Comparison of ENCODE assay signal across 23 cellular contexts in the genomic region with DNA sequence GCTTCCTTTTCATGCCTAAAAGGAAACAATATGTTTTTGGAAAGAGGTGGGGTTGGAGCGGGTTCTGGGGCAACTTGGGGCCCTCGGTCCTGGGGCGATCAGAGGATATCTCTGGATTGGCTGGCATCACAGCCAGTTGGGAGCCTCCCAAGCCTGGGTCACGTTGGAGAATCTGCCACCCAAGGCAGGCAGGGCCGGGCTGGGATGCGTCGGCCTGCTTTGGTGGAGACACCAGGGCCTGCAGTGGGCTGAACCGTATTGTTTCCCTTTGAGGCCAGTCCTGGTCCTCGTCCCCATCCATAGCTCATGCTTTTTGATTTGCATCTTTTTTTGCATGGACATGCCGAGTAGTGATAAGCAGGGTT.
"Had no signal": no experiment of that assay in that cellular context is flagged by ENCODE, and none has a peak within 500 bp of the region (broad histone marks: within the 10 kb centered on the region; RNA-seq: fewer than 3 reads in every experiment).

No MANE protein-coding gene starts in this region.

- H3K27ac ChIP-seq: breast epithelium, neutrophil, ovary, prostate gland, testis, VCaP had no signal

- H3K4me3 Mint-ChIP-seq: activated CD4-positive, alpha-beta memory T cell treated with anti-CD3 and anti-CD28 coated beads for 36 hours; activated naive CD4-positive, alpha-beta T cell treated with anti-CD3 and anti-CD28 coated beads, Interleukin-2, amount 50 U/mL, for 24 hours; activated naive CD8-positive, alpha-beta T cell treated with anti-CD3 and anti-CD28 coated beads, Interleukin-2, amount 50 U/mL, for 24 hours; activated T-cell treated with anti-CD3 and anti-CD28 coated beads, Interleukin-2, amount 50 U/mL, for 24 hours; activated T-helper 17 cell treated with anti-CD3 and anti-CD28 coated beads, Interleukin-2, amount 50 U/mL, for 72 hours; naive thymus-derived CD8-positive, alpha-beta T cell; T-helper 1 cell treated with Interleukin-12 subunit alpha and Interleukin-12 subunit beta and Interleukin-4 antibody, amounts not matched to agents 30 μg/mL and 1 μg/mL, for 36 hours had no signal

- H3K4me3 ChIP-seq: breast epithelium, heart left ventricle, ovary, prostate gland, testis had no signal

- H3K27ac Mint-ChIP-seq: activated CD4-positive, alpha-beta memory T cell treated with anti-CD3 and anti-CD28 coated beads for 36 hours; activated naive CD8-positive, alpha-beta T cell treated with anti-CD3 and anti-CD28 coated beads, Interleukin-2, amount 50 U/mL, for 24 hours; activated T-cell treated with anti-CD3 and anti-CD28 coated beads, Interleukin-2, amount 50 U/mL, for 24 hours; activated T-helper 17 cell treated with anti-CD3 and anti-CD28 coated beads, Interleukin-2, amount 50 U/mL, for 72 hours; T-helper 1 cell treated with Interleukin-12 subunit alpha and Interleukin-12 subunit beta and Interleukin-4 antibody, amounts not matched to agents 30 μg/mL and 1 μg/mL, for 36 hours had no signal

- DNase-seq: activated CD4-positive, alpha-beta memory T cell treated with anti-CD3 and anti-CD28 coated beads for 36 hours; activated CD4-positive, alpha-beta T cell treated with anti-CD3 and anti-CD28 coated beads for 48 hours; activated CD8-positive, alpha-beta memory T cell treated with anti-CD3 and anti-CD28 coated beads, Interleukin-2, amount 50 U/mL, for 4 hours; activated naive CD8-positive, alpha-beta T cell treated with anti-CD3 and anti-CD28 coated beads, Interleukin-2, amount 50 U/mL, for 24 hours; activated T-cell treated with anti-CD3 and anti-CD28 coated beads, Interleukin-2, amount 50 U/mL, for 24 hours; amygdala; central memory CD4-positive, alpha-beta T cell; naive thymus-derived CD8-positive, alpha-beta T cell; ovary; stimulated activated CD4-positive, alpha-beta T cell treated with anti-CD3 and anti-CD28 coated beads, Interleukin-2, amount 100 ng/mL, for 48 hours; stimulated activated naive CD4-positive, alpha-beta T cell treated with Interleukin-2 at 50 U/mL for 16 hours; SW 1271; T-helper 9 cell had no signal

- H3K4me1 ChIP-seq: breast epithelium, heart left ventricle, prostate gland, testis had no signal

- H3K9me3 ChIP-seq: breast epithelium, heart left ventricle, neutrophil, ovary, prostate gland, testis had no signal

- ATAC-seq: activated CD4-positive, CD25-positive, alpha-beta regulatory T cell treated with anti-CD3 and anti-CD28 coated beads, Interleukin-2, amount 50 U/mL, for 24 hours; activated naive CD8-positive, alpha-beta T cell treated with anti-CD3 and anti-CD28 coated beads, Interleukin-2, amount 50 U/mL, for 24 hours; activated T-helper 17 cell treated with anti-CD3 and anti-CD28 coated beads, Interleukin-2, amount 50 U/mL, for 72 hours; naive thymus-derived CD8-positive, alpha-beta T cell had no signal

- H3K36me3 ChIP-seq: breast epithelium, neutrophil, ovary had no signal

- H3K27me3 Mint-ChIP-seq: activated CD4-positive, alpha-beta memory T cell treated with anti-CD3 and anti-CD28 coated beads for 36 hours; activated naive CD4-positive, alpha-beta T cell treated with anti-CD3 and anti-CD28 coated beads, Interleukin-2, amount 50 U/mL, for 24 hours; activated naive CD8-positive, alpha-beta T cell treated with anti-CD3 and anti-CD28 coated beads, Interleukin-2, amount 50 U/mL, for 24 hours; activated T-cell treated with anti-CD3 and anti-CD28 coated beads, Interleukin-2, amount 50 U/mL, for 24 hours; activated T-helper 17 cell treated with anti-CD3 and anti-CD28 coated beads, Interleukin-2, amount 50 U/mL, for 72 hours had no signal

- H3K36me3 Mint-ChIP-seq: activated CD4-positive, alpha-beta memory T cell treated with anti-CD3 and anti-CD28 coated beads for 36 hours; activated naive CD4-positive, alpha-beta T cell treated with anti-CD3 and anti-CD28 coated beads, Interleukin-2, amount 50 U/mL, for 24 hours had no signal

- H3K9me3 Mint-ChIP-seq: activated CD4-positive, alpha-beta memory T cell treated with anti-CD3 and anti-CD28 coated beads for 36 hours; activated naive CD4-positive, alpha-beta T cell treated with anti-CD3 and anti-CD28 coated beads, Interleukin-2, amount 50 U/mL, for 24 hours; activated naive CD8-positive, alpha-beta T cell treated with anti-CD3 and anti-CD28 coated beads, Interleukin-2, amount 50 U/mL, for 24 hours; activated T-cell treated with anti-CD3 and anti-CD28 coated beads, Interleukin-2, amount 50 U/mL, for 24 hours; activated T-helper 17 cell treated with anti-CD3 and anti-CD28 coated beads, Interleukin-2, amount 50 U/mL, for 72 hours; naive thymus-derived CD8-positive, alpha-beta T cell; T-helper 1 cell treated with Interleukin-12 subunit alpha and Interleukin-12 subunit beta and Interleukin-4 antibody, amounts not matched to agents 30 μg/mL and 1 μg/mL, for 36 hours had no signal

- H3K27me3 ChIP-seq: breast epithelium, heart left ventricle, ovary, testis had no signal

- H3K4me1 Mint-ChIP-seq: activated naive CD4-positive, alpha-beta T cell treated with anti-CD3 and anti-CD28 coated beads, Interleukin-2, amount 50 U/mL, for 24 hours; activated naive CD8-positive, alpha-beta T cell treated with anti-CD3 and anti-CD28 coated beads, Interleukin-2, amount 50 U/mL, for 24 hours; activated T-helper 17 cell treated with anti-CD3 and anti-CD28 coated beads, Interleukin-2, amount 50 U/mL, for 72 hours had no signal
